In genomic region chr5:151523335-151523734, GRCh38 we compare ENCODE assay signal across 9 cellular contexts.
A peak's percentile ranks its signal among the peaks of the same experiment; 100 is the strongest.
DNase-seq lines count a peak whose midpoint lies in the region; ATAC-seq and TF ChIP-seq lines count a peak whose summit lies in the region.
"Had no signal": no experiment of that assay in that cellular context is flagged by ENCODE, and none has a peak within 500 bp of the region (broad histone marks: within the 10 kb centered on the region; RNA-seq: fewer than 3 reads in every experiment).

No MANE protein-coding gene starts in this region.

- DNase-seq in NCI-H1105 treated with DMSO at 0.1 percent for 48 hours (lab: John Stamatoyannopoulos, UW): peak; percentile 6
- DNase-seq in NCI-H1105 (lab: John Stamatoyannopoulos, UW): no peak
- DNase-seq in amniotic stem cell (lab: John Stamatoyannopoulos, UW): peak; percentile 1
- DNase-seq in kidney tubule cell (ENCODE audit: low spot score): peak; percentile 77
- DNase-seq in tibial artery: no peak

- no peaks in the 10 kb centered on the region for H4K20me1 ChIP-seq in OCI-LY3 (ENCODE audit: insufficient read depth, low read length)
- H4K20me1 ChIP-seq: BLaER1 treated with 17β-estradiol and CSF1 and Interleukin-3, amounts not matched to agents 10 nM and 100 nM had no signal

- H3K9ac ChIP-seq in OCI-LY3 (ENCODE audit: low read length): no peak overlapping the region
- H3K9ac ChIP-seq: BLaER1 treated with 17β-estradiol and CSF1 and Interleukin-3, amounts not matched to agents 10 nM and 100 nM had no signal

- no peak overlapping the region for H3K27ac ChIP-seq in OCI-LY3 (ENCODE audit: low read length)
- H3K27ac ChIP-seq in tibial artery: no peak overlapping the region
- H3K27ac ChIP-seq: BLaER1 treated with 17β-estradiol and CSF1 and Interleukin-3, amounts not matched to agents 10 nM and 100 nM had no signal

- no peak overlapping the region for H2AFZ ChIP-seq in OCI-LY3 (ENCODE audit: low read depth, low read length)

- no peak overlapping the region for H3K4me2 ChIP-seq in OCI-LY3 (ENCODE audit: low read length)

- no peak overlapping the region for H3K4me3 ChIP-seq in OCI-LY3 (ENCODE audit: low read length)
- H3K4me3 ChIP-seq in tibial artery: no peak overlapping the region
- H3K4me3 ChIP-seq: BLaER1 treated with 17β-estradiol and CSF1 and Interleukin-3, amounts not matched to agents 10 nM and 100 nM had no signal

- H3K36me3 ChIP-seq in OCI-LY3 (replicated peaks; ENCODE audit: low read depth, low read length) (no peaks in the 10 kb centered on the region), tibial artery (no peaks in the 10 kb centered on the region)
- H3K36me3 ChIP-seq: BLaER1 treated with 17β-estradiol and CSF1 and Interleukin-3, amounts not matched to agents 10 nM and 100 nM had no signal

- ATAC-seq in GM19463 (IDR thresholded peaks at IDR 0.05; ENCODE audit: unreplicated experiment) (peak; percentile 94), HG03439 (IDR thresholded peaks at IDR 0.05; ENCODE audit: unreplicated experiment) (peak; percentile 85)

- no peaks in the 10 kb centered on the region for H3K4me1 ChIP-seq in OCI-LY3 (ENCODE audit: low read length)
- no peaks in the 10 kb centered on the region for H3K4me1 ChIP-seq in tibial artery

- H3K9me3 ChIP-seq in OCI-LY3 (ENCODE audit: insufficient read depth, low read length) (no peaks in the 10 kb centered on the region), tibial artery (no peaks in the 10 kb centered on the region)
- H3K9me3 ChIP-seq: BLaER1 treated with 17β-estradiol and CSF1 and Interleukin-3, amounts not matched to agents 10 nM and 100 nM had no signal

- H3K27me3 ChIP-seq in OCI-LY3 (ENCODE audit: low read depth, low read length): no peaks in the 10 kb centered on the region
- no peaks in the 10 kb centered on the region for H3K27me3 ChIP-seq in tibial artery
- H3K27me3 ChIP-seq: BLaER1 treated with 17β-estradiol and CSF1 and Interleukin-3, amounts not matched to agents 10 nM and 100 nM had no signal

- no peaks in the 10 kb centered on the region for H3K79me2 ChIP-seq in OCI-LY3 (ENCODE audit: low read length)

- intact Hi-C loops in tibial artery (cut with DNase I; ENCODE audit: low total_unique reads): no loop called here

- peak; percentile 56 for TF ChIP-seq CTCF in OCI-LY3 (IDR thresholded peaks at IDR 0.05; ENCODE audit: low read depth, low read length)
- TF ChIP-seq CTCF in tibial artery (IDR thresholded peaks at IDR 0.05): peak; percentile 19 to 23

Comparison
In these comparisons a context has a peak if more than half of its experiments do, and no peak if none do; other contexts are left out.
1. DNase-seq: peak in NCI-H1105 treated with DMSO at 0.1 percent for 48 hours (single experiment), amniotic stem cell (single experiment) and kidney tubule cell (single experiment); none in NCI-H1105 (single experiment) and tibial artery (0 of 2).